29 cellular contexts compared by ENCODE assay signal in genomic region chr18:27995770-27996502, GRCh38.
"Had no signal": no experiment of that assay in that cellular context is flagged by ENCODE, and none has a peak within 500 bp of the region (broad histone marks: within the 10 kb centered on the region; RNA-seq: fewer than 3 reads in every experiment).

No MANE protein-coding gene starts in this region.

- H3K4me3 Mint-ChIP-seq: activated CD4-positive, alpha-beta T cell treated with anti-CD3 and anti-CD28 coated beads, Interleukin-2, amount 10 ng/mL, durations not matched to agents 7 days and 5 days; activated CD8-positive, alpha-beta T cell treated with anti-CD3 and anti-CD28 coated beads for 36 hours; activated T-cell treated with anti-CD3 and anti-CD28 coated beads, Interleukin-2, amount 50 U/mL, for 4 hours; activated T-helper 17 cell treated with anti-CD3 and anti-CD28 coated beads, Interleukin-2, amount 50 U/mL, for 72 hours; immature natural killer cell; natural killer cell; stimulated activated effector memory CD8-positive, alpha-beta T cell treated with anti-CD3 and anti-CD28 coated beads, Interleukin-12 subunit alpha, Interleukin-12 subunit beta, amount 100 ng/mL, for 72 hours; stimulated activated naive CD8-positive, alpha-beta T cell treated with anti-CD3 and anti-CD28 coated beads, Interleukin-15, Interleukin-2, amounts not matched to agents 100 ng/mL and 50 ng/mL, for 24 hours; T-helper 17 cell had no signal

- H3K9me3 Mint-ChIP-seq: stimulated activated naive CD8-positive, alpha-beta T cell treated with anti-CD3 and anti-CD28 coated beads, Interleukin-15, Interleukin-2, amounts not matched to agents 100 ng/mL and 50 ng/mL, for 24 hours had no signal

- H3K36me3 ChIP-seq: breast epithelium, colonic mucosa, thoracic aorta had no signal

- FAIRE-seq: urothelium cell line had no signal

- H3K4me3 ChIP-seq: breast epithelium, colonic mucosa, lung, right lobe of liver, skin epidermis, thoracic aorta had no signal

- ATAC-seq: activated CD8-positive, alpha-beta T cell treated with anti-CD3 and anti-CD28 coated beads for 36 hours; activated T-cell treated with anti-CD3 and anti-CD28 coated beads, Interleukin-2, amount 50 U/mL, for 4 hours; activated T-helper 17 cell treated with anti-CD3 and anti-CD28 coated beads, Interleukin-2, amount 50 U/mL, for 72 hours; left lobe of liver; natural killer cell; stimulated activated effector memory CD8-positive, alpha-beta T cell treated with anti-CD3 and anti-CD28 coated beads, Interleukin-12 subunit alpha, Interleukin-12 subunit beta, amount 100 ng/mL, for 72 hours; T-helper 17 cell had no signal

- DNase-seq: activated CD4-positive, alpha-beta T cell treated with anti-CD3 and anti-CD28 coated beads, Interleukin-2, amount 10 ng/mL, durations not matched to agents 7 days and 5 days; activated CD4-positive, CD25-positive, alpha-beta regulatory T cell treated with anti-CD3 and anti-CD28 coated beads, Interleukin-2, amount 50 U/mL, for 72 hours; activated CD8-positive, alpha-beta T cell treated with anti-CD3 and anti-CD28 coated beads for 36 hours; activated gamma-delta T cell treated with Interleukin-2 at 50 U/mL for 16 hours; activated naive CD4-positive, alpha-beta T cell treated with anti-CD3 and anti-CD28 coated beads, Interleukin-2, amount 50 U/mL, for 16 hours; activated T-cell treated with anti-CD3 and anti-CD28 coated beads, Interleukin-2, amount 50 U/mL, for 4 hours; amniotic stem cell; colonic mucosa; effector CD8-positive, alpha-beta T cell; hippocampal formation; immature natural killer cell; mesendoderm; natural killer cell; posterior cingulate gyrus; right lobe of liver; stimulated activated CD4-positive, alpha-beta T cell treated with anti-CD3 and anti-CD28 coated beads, Interleukin-12 subunit alpha, Interleukin-12 subunit beta, amount 100 ng/mL, for 4 hours; stimulated activated CD4-positive, alpha-beta T cell treated with anti-CD3 and anti-CD28 coated beads, Interleukin-4, amount 100 ng/mL, for 24 hours; T-helper 17 cell; T1000; trophoblast cell had no signal

- H3K36me3 Mint-ChIP-seq: natural killer cell; stimulated activated effector memory CD8-positive, alpha-beta T cell treated with anti-CD3 and anti-CD28 coated beads, Interleukin-12 subunit alpha, Interleukin-12 subunit beta, amount 100 ng/mL, for 72 hours had no signal

- H3K9me3 ChIP-seq: breast epithelium, colonic mucosa, right lobe of liver, thoracic aorta had no signal

- H3K4me1 Mint-ChIP-seq: activated CD4-positive, alpha-beta T cell treated with anti-CD3 and anti-CD28 coated beads, Interleukin-2, amount 10 ng/mL, durations not matched to agents 7 days and 5 days; activated T-helper 17 cell treated with anti-CD3 and anti-CD28 coated beads, Interleukin-2, amount 50 U/mL, for 72 hours; immature natural killer cell; natural killer cell; stimulated activated effector memory CD8-positive, alpha-beta T cell treated with anti-CD3 and anti-CD28 coated beads, Interleukin-12 subunit alpha, Interleukin-12 subunit beta, amount 100 ng/mL, for 72 hours; T-helper 17 cell had no signal

- H3K27me3 ChIP-seq: breast epithelium, colonic mucosa, right lobe of liver had no signal

- H3K27me3 Mint-ChIP-seq: activated CD4-positive, alpha-beta T cell treated with anti-CD3 and anti-CD28 coated beads, Interleukin-2, amount 10 ng/mL, durations not matched to agents 7 days and 5 days; activated CD8-positive, alpha-beta T cell treated with anti-CD3 and anti-CD28 coated beads for 36 hours; activated T-helper 17 cell treated with anti-CD3 and anti-CD28 coated beads, Interleukin-2, amount 50 U/mL, for 72 hours; stimulated activated naive CD8-positive, alpha-beta T cell treated with anti-CD3 and anti-CD28 coated beads, Interleukin-15, Interleukin-2, amounts not matched to agents 100 ng/mL and 50 ng/mL, for 24 hours; T-helper 17 cell had no signal

- H3K4me1 ChIP-seq: breast epithelium, colonic mucosa, right lobe of liver had no signal

- H3K27ac ChIP-seq: breast epithelium, colonic mucosa, right lobe of liver, skin epidermis, thoracic aorta had no signal

- H3K27ac Mint-ChIP-seq: activated CD4-positive, alpha-beta T cell treated with anti-CD3 and anti-CD28 coated beads, Interleukin-2, amount 10 ng/mL, durations not matched to agents 7 days and 5 days; activated CD8-positive, alpha-beta T cell treated with anti-CD3 and anti-CD28 coated beads for 36 hours; activated T-helper 17 cell treated with anti-CD3 and anti-CD28 coated beads, Interleukin-2, amount 50 U/mL, for 72 hours; immature natural killer cell; natural killer cell; stimulated activated effector memory CD8-positive, alpha-beta T cell treated with anti-CD3 and anti-CD28 coated beads, Interleukin-12 subunit alpha, Interleukin-12 subunit beta, amount 100 ng/mL, for 72 hours; stimulated activated naive CD8-positive, alpha-beta T cell treated with anti-CD3 and anti-CD28 coated beads, Interleukin-15, Interleukin-2, amounts not matched to agents 100 ng/mL and 50 ng/mL, for 24 hours; T-helper 17 cell had no signal
